In the genomic region with DNA sequence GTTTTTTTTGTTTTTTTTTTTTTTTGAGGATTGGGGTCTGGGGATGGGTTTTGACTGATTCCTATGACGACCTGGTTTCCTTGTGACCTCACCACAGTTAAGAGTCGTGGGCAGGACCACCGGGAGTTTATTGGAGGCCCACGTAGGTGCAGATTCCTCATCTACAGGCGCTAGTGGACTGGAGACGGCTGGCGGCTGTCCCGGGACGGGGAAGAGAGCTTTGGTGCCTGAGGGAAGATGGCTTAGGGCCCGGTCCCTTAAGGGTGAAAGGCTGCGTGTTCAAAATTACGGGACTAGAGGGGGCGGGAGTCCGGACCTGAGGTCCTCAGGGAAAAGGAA, we compare ENCODE assay signal across 10 cellular contexts. TPM values are rescaled to one million over a fixed set of nuclear protein-coding genes. Genes with fewer than 3 reads are reported as not detected.
A peak's percentile ranks its signal among the peaks of the same experiment; 100 is the strongest.
DNase-seq lines count a peak whose midpoint lies in the region; ATAC-seq and TF ChIP-seq lines count a peak whose summit lies in the region.
"Had no signal": no experiment of that assay in that cellular context is flagged by ENCODE, and none has a peak within 500 bp of the region (broad histone marks: within the 10 kb centered on the region; RNA-seq: fewer than 3 reads in every experiment).

No MANE protein-coding gene starts in this region.

- H3K4me2 ChIP-seq in H9 (ENCODE audit: insufficient read depth, insufficient read length, low read length) = peak overlapping the region; percentile 96

- no peak for TF ChIP-seq POLR2A in stomach (IDR thresholded peaks at IDR 0.05)

- H3K27me3 ChIP-seq in H9 (ENCODE audit: insufficient read depth, low read length) (no peaks in the 10 kb centered on the region), iPS DF 6.9 (ENCODE audit: control insufficient read depth, insufficient read depth, low read length) (no peaks in the 10 kb centered on the region), stomach (peaks cover 0 to 33% (median 9%) of the 10 kb centered on the region in 3 donors)

- no peak overlapping the region for H3K56ac ChIP-seq in H9 (ENCODE audit: insufficient read length, low read depth, low read length)

- H3K9me3 Mint-ChIP-seq in H9 (no peaks in the 10 kb centered on the region), WTC11 (no peaks in the 10 kb centered on the region)
- H3K9me3 Mint-ChIP-seq: stimulated activated naive CD8-positive, alpha-beta T cell treated with anti-CD3 and anti-CD28 coated beads, Interleukin-15, Interleukin-2, amounts not matched to agents 100 ng/mL and 50 ng/mL, for 24 hours had no signal

- H3K4me1 ChIP-seq in H9 (ENCODE audit: insufficient read depth, low read length) (no peaks in the 10 kb centered on the region; the same call in 1 of the 2 replicates), iPS DF 6.9 (ENCODE audit: control insufficient read depth, insufficient read depth, low read length) (peaks cover 3% of the 10 kb centered on the region; the same call in 1 of the 2 replicates), stomach (peaks cover 16 to 49% (median 33%) of the 10 kb centered on the region in 4 donors)

- WGBS in H9 (ENCODE audit: extremely low coverage, insufficient read length, low lambda C conversion rate) = no CpG with 5 or more reads among the region's 14 CpGs
- WGBS in iPS DF 6.9 (ENCODE audit: insufficient coverage, insufficient read length) = no CpG with 5 or more reads among the region's 14 CpGs
- WGBS in stomach, 5 donors = 0 to 1% (median 1%) methylated on average over 14 of the region's 14 CpGs

- H2BK15ac ChIP-seq in H9 (ENCODE audit: low read depth, low read length) = no peak overlapping the region

- no peak overlapping the region for H2BK12ac ChIP-seq in H9 (ENCODE audit: insufficient read length, low read depth, low read length)

- H3K9me3 ChIP-seq in H9 (ENCODE audit: control insufficient read depth, low read depth, low read length) = no peaks in the 10 kb centered on the region
- no peaks in the 10 kb centered on the region for H3K9me3 ChIP-seq in iPS DF 6.9 (ENCODE audit: control insufficient read depth, insufficient read depth, low read length)
- peaks cover 0 to under 1% (median 0%) of the 10 kb centered on the region in 4 donors for H3K9me3 ChIP-seq in stomach

- H4K91ac ChIP-seq in H9 (ENCODE audit: insufficient read length, low read depth, low read length) = no peak overlapping the region

- no peaks in the 10 kb centered on the region for H4K20me1 ChIP-seq in H9 (ENCODE audit: control insufficient read depth, insufficient read depth, insufficient read length)

- CTCF ChIA-PET in WTC11 (lab: Charles Lee) = interaction anchor here (0.6 to 2.9 kb wide), 29 partner anchors 11 to 370 kb away, joined by 3 to 17 read pairs (median 4); a partner anchor contains a TSS

- H4K5ac ChIP-seq in H9 (ENCODE audit: insufficient read length, low read depth, low read length) = no peak overlapping the region

- 0 out of 2 replicates have a peak overlapping the region, but pooled peaks have one; percentile 71 for H3K14ac ChIP-seq in H9 (ENCODE audit: insufficient read depth, low read length)

- peak overlapping the region; percentile 8 for H3K18ac ChIP-seq in H9 (ENCODE audit: insufficient read length, low read depth, low read length)

- ATAC-seq in WTC11 (no peak; the same call in 1 of the 2 replicates), HG03280 (IDR thresholded peaks at IDR 0.05; ENCODE audit: unreplicated experiment) (no peak), GM18870 (IDR thresholded peaks at IDR 0.05; ENCODE audit: unreplicated experiment) (no peak), GM21515 (IDR thresholded peaks at IDR 0.05; ENCODE audit: unreplicated experiment) (no peak)

- H2BK5ac ChIP-seq in H9 (ENCODE audit: insufficient read length, low read length) = no peak overlapping the region

- intact Hi-C loops in stomach (cut with DNase I; ENCODE audit: low total_unique reads) = no loop called here

- no peak overlapping the region for H4K8ac ChIP-seq in H9 (replicated peaks; ENCODE audit: insufficient read length, low read depth, low read length)

- peaks cover 8% of the 10 kb centered on the region for H3K23me2 ChIP-seq in H9 (ENCODE audit: insufficient read length, low read depth, low read length, poor library complexity, severe bottlenecking)

- H2BK120ac ChIP-seq in H9 (ENCODE audit: low read depth, low read length, poor library complexity, severe bottlenecking) = no peak overlapping the region

- H3K9ac ChIP-seq in H9 (ENCODE audit: extremely low read depth, insufficient read length, low read length) = peak overlapping the region; percentile 59

- H3K4me1 Mint-ChIP-seq in H9 (peaks cover 4 to 17% of the 10 kb centered on the region in 2 experiments), WTC11 (peaks cover 8% of the 10 kb centered on the region)

- H3K4me3 Mint-ChIP-seq in H9 = no peak overlapping the region
- H3K4me3 Mint-ChIP-seq in WTC11 = no peak overlapping the region
- H3K4me3 Mint-ChIP-seq: stimulated activated naive CD8-positive, alpha-beta T cell treated with anti-CD3 and anti-CD28 coated beads, Interleukin-15, Interleukin-2, amounts not matched to agents 100 ng/mL and 50 ng/mL, for 24 hours had no signal

- no peak overlapping the region for H3K27ac ChIP-seq in H9 (ENCODE audit: insufficient read length, low read depth, low read length)
- H3K27ac ChIP-seq in iPS DF 6.9 (ENCODE audit: low read length) = no peak overlapping the region
- peak overlapping the region; percentile 78 to 95 (median 94) for H3K27ac ChIP-seq in stomach

- no peak overlapping the region for H2BK20ac ChIP-seq in H9 (ENCODE audit: low read depth, low read length, poor library complexity, severe bottlenecking)

- H3K23ac ChIP-seq in H9 (ENCODE audit: insufficient read length, low read depth, low read length) = no peak overlapping the region

- H3K27me3 Mint-ChIP-seq in H9 (ENCODE audit: low read depth) = peaks cover 3% of the 10 kb centered on the region
- peaks cover 5% of the 10 kb centered on the region for H3K27me3 Mint-ChIP-seq in WTC11 (ENCODE audit: low read depth)

- TF ChIP-seq CTCF in H9 (conservative IDR thresholded peaks at IDR 0.05) = no peak
- no peak for TF ChIP-seq CTCF in WTC11 (IDR thresholded peaks at IDR 0.05)
- TF ChIP-seq CTCF in stomach (IDR thresholded peaks at IDR 0.05) = no peak

- H3K4me3 ChIP-seq in iPS DF 6.9 (ENCODE audit: low read length) = peak overlapping the region; percentile 10; the same call in 1 of the 2 replicates
- H3K4me3 ChIP-seq in stomach = peak overlapping the region; percentile 63 to 82 (median 76)

- H2AK5ac ChIP-seq in H9 (ENCODE audit: insufficient read length, low read length) = no peak overlapping the region

- no peak for TF ChIP-seq EP300 in stomach (IDR thresholded peaks at IDR 0.05)

- POLR2A ChIA-PET in WTC11 (lab: Charles Lee) = interaction anchor here (0.7 to 1.9 kb wide), 6 partner anchors 23 to 89 kb away, joined by 3 to 12 read pairs (median 4); a partner anchor contains a TSS

- H3K36me3 ChIP-seq in iPS DF 6.9 (ENCODE audit: control insufficient read depth, insufficient read depth, low read length) (peaks cover 10% of the 10 kb centered on the region; the same call in 1 of the 2 replicates), stomach (peaks cover 0 to 20% (median 18%) of the 10 kb centered on the region in 4 donors)

- H2AFZ ChIP-seq in H9 (ENCODE audit: low read length) = no peak overlapping the region

- H3K27ac Mint-ChIP-seq in H9 (no peak overlapping the region), WTC11 (no peak overlapping the region)
- H3K27ac Mint-ChIP-seq: stimulated activated naive CD8-positive, alpha-beta T cell treated with anti-CD3 and anti-CD28 coated beads, Interleukin-15, Interleukin-2, amounts not matched to agents 100 ng/mL and 50 ng/mL, for 24 hours had no signal

- H3K4ac ChIP-seq in H9 (ENCODE audit: low read depth, low read length) = no peak overlapping the region

- peaks cover 6% of the 10 kb centered on the region for H3K79me1 ChIP-seq in H9 (ENCODE audit: insufficient read depth, low read depth, low read length, poor library complexity, severe bottlenecking)

- no peak overlapping the region for H3T11ph ChIP-seq in H9 (ENCODE audit: low read length)

- H3K36me3 Mint-ChIP-seq in H9 (ENCODE audit: insufficient read depth in 1 of 3, low read depth in 3 of 3) (peaks cover 16 to 22% (median 17%) of the 10 kb centered on the region in 3 experiments; a peak in 6 of 7 replicates), WTC11 (peaks cover 15% of the 10 kb centered on the region)

- peaks cover 6% of the 10 kb centered on the region; the same call in 1 of the 2 replicates for H3K79me2 ChIP-seq in H9 (ENCODE audit: insufficient read depth, low read length)

- DNase-seq in H9 = no peak
- DNase-seq in WTC11 (ENCODE audit: low spot score) = peak; percentile 24
- no peak for DNase-seq in iPS DF 6.9 (ENCODE audit: low read depth, low spot score)
- peak; percentile 30 for DNase-seq in stomach
- DNase-seq in LoVo (ENCODE audit: low spot score) = no peak

TF ChIP-seq in WTC11, 78 proteins besides CTCF, POLR2A, EP300 and RAD21 (continues in another document):
- TF ChIP-seq IRF2 (CRISPR knock-in tag; IDR thresholded peaks at IDR 0.05; ENCODE audit: borderline replicate concordance, low read depth) (no peak), SP1 (CRISPR knock-in tag; conservative IDR thresholded peaks at IDR 0.05) (no peak)

RNA-seq across cellular contexts. Expression of a gene that starts 0.7 kb away (rescaled TPM):
- 118 and 126 TPM in 2 replicates for total RNA-seq in H9 (2021)
- 104 to 106 TPM (median 104 TPM) in 3 replicates for total RNA-seq in WTC11 (2021)
- 10 to 100 TPM in 4 of 5 donors, 1 to 10 TPM in 1; 4.3 to 42.0 (median 17.8) TPM for total RNA-seq in stomach
- 10 to 100 TPM; 21.8 to 35.4 (median 26.6) TPM for polyA plus RNA-seq in stomach
- total RNA-seq: T-helper 2 cell treated with Interferon-gamma antibody and Interleukin-4, amounts not matched to agents 100 ng/mL and 5 ng/mL, for 36 hours had no signal

RNA-seq across cellular contexts. Expression of a gene that starts 0.8 kb away (rescaled TPM):
- 2.3 and 3.5 TPM in 2 replicates for total RNA-seq in H9 (2021)
- total RNA-seq in WTC11 (2021) = 2.4 to 3.0 TPM (median 2.9 TPM) in 3 replicates
- not detected for total RNA-seq in stomach
- under 1 TPM in 1 of 3 donors, not detected in 2; 0.35 TPM for polyA plus RNA-seq in stomach
- total RNA-seq: T-helper 2 cell treated with Interferon-gamma antibody and Interleukin-4, amounts not matched to agents 100 ng/mL and 5 ng/mL, for 36 hours had no signal

RNA-seq across cellular contexts. Expression of a gene that starts 25.2 kb away (rescaled TPM):
- total RNA-seq in H9 (2021) = 0.39 TPM in 1 of 2 replicates, not detected in the other
- 0.14 to 0.42 TPM in 2 of 3 replicates, not detected in the other for total RNA-seq in WTC11 (2021)
- under 1 TPM in 1 of 5 donors, not detected in 4; 0.37 TPM for total RNA-seq in stomach
- polyA plus RNA-seq in stomach = under 1 TPM in 1 of 3 donors, not detected in 2; 0.20 TPM

RNA-seq across cellular contexts. Expression of a gene that starts 27.7 kb away (rescaled TPM):
- total RNA-seq in H9 (2021) = not detected in 2 replicates
- total RNA-seq in WTC11 (2021) = 0.27 to 1.6 TPM (median 1.2 TPM) in 3 replicates
- 10 to 100 TPM in 1 of 5 donors, 1 to 10 TPM in 2, not detected in 2; 2.2 to 30.3 (median 5.1) TPM for total RNA-seq in stomach
- 10 to 100 TPM in 1 of 3 donors, 1 to 10 TPM in 2; 5.9 to 18.5 (median 6.7) TPM for polyA plus RNA-seq in stomach

RNA-seq across cellular contexts. Expression of a gene that starts 37.9 kb away (rescaled TPM):
- total RNA-seq in H9 (2021) = 2.9 and 3.2 TPM in 2 replicates
- total RNA-seq in WTC11 (2021) = 1.5 to 2.2 TPM (median 2.1 TPM) in 3 replicates
- 1 to 10 TPM in 1 of 5 donors, under 1 TPM in 1, not detected in 3; 0.92 to 5.4 TPM for total RNA-seq in stomach
- polyA plus RNA-seq in stomach = 1 to 10 TPM in 2 of 3 donors, under 1 TPM in 1; 0.44 to 2.5 (median 1.2) TPM

Comparison
In these comparisons a context has a peak if more than half of its experiments do, and no peak if none do; other contexts are left out.
1. DNase-seq: peak in WTC11 (single experiment) and stomach (single experiment); none in H9 (single experiment), iPS DF 6.9 (single experiment) and LoVo (single experiment).
2. H3K27ac ChIP-seq: peak in stomach (5 of 5); none in H9 (single experiment) and iPS DF 6.9 (single experiment).